14 cellular contexts compared by ENCODE assay signal in the genomic region with DNA sequence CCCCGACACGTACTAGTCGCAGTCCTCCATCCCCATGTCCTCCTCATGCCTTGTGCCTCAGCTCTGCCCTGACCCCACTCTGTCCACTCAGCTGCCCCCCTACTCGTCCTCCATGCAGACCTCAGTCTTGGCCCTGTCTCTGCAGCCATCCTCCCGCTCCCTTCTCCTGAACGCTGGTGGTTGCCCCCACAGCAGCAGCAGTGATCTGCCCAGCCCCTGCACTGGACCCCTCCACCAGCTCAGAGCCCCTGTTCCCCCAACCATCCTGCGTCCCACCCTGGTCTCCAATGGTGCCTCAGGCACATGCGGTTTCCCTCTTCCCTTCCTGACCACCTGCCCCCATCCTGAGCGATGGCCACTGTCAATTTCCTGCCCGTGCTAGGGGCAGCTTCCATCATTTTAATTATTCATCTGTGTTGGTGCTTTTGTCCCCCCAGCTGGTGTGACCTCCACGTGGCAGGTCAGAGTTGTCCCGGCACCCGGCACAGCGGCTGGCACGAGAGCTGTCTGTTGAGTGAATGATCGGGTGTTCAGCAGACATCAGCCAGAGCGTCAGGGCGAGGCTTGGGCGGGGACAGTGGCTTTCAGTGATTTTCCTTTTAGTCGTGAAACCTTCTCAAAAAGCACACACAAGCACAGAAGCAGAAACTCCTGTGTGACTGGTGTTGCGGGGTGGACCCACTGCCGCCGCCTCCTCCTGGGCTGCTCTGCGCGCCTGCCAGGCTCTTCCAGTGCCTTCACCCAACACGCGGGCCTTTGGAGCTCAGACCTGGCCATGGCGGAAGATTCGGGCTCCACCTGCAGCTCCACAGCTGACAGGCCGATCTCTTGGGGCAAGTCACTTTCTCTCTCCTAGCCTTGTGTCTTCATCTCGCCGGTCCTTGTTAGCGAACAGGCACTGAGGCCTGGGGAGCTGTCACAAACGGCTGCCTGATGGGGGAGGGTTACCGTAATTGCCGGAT. TPM values are rescaled to one million over a fixed set of nuclear protein-coding genes. Genes with fewer than 3 reads are reported as not detected.
DNase-seq lines count a peak whose midpoint lies in the region; ATAC-seq, FAIRE-seq and TF ChIP-seq lines count a peak whose summit lies in the region.
"Had no signal": no experiment of that assay in that cellular context is flagged by ENCODE, and none has a peak within 500 bp of the region (broad histone marks: within the 10 kb centered on the region; RNA-seq: fewer than 3 reads in every experiment).

No MANE protein-coding gene starts in this region.

- no peaks in the 10 kb centered on the region for H4K20me1 ChIP-seq in GM12878 (ENCODE audit: control insufficient read depth, insufficient read depth)

- ATAC-seq in GM12878: no peak
- ATAC-seq in body of pancreas: no peak
- no peak for ATAC-seq in HG02973 (IDR thresholded peaks at IDR 0.05; ENCODE audit: unreplicated experiment)

- no peaks in the 10 kb centered on the region for H3K9me3 ChIP-seq in GM12878 (replicated peaks; ENCODE audit: control insufficient read depth, insufficient read depth, low read length)
- no peaks in the 10 kb centered on the region for H3K9me3 ChIP-seq in skeletal muscle satellite cell (replicated peaks; ENCODE audit: low read length)
- no peaks in the 10 kb centered on the region for H3K9me3 ChIP-seq in body of pancreas

- H3K79me2 ChIP-seq in GM12878 (ENCODE audit: control insufficient read depth, insufficient read depth, low read length): no peaks in the 10 kb centered on the region

- H3K4me2 ChIP-seq in GM12878 (ENCODE audit: control insufficient read depth, insufficient read depth) (no peak overlapping the region; the same call in 1 of the 2 replicates), skeletal muscle satellite cell (ENCODE audit: low read length) (peak overlapping the region; percentile 80)

- POLR2A ChIA-PET in GM12878 (lab: Charles Lee): interaction anchor here (0.5 kb wide), 1 partner anchor 1379 kb away, joined by 4 read pairs; no protein-coding TSS in a partner anchor

- intact Hi-C loops in GM12878 (cut with micrococcal nuclease; ENCODE audit: unreplicated experiment): loop anchor here (2.0 kb wide), 1 partner anchor 43 kb away; no protein-coding TSS in a partner anchor
- intact Hi-C loops in body of pancreas (cut with DNase I): no loop called here

- H2AFZ ChIP-seq in GM12878 (ENCODE audit: control insufficient read depth, low read depth, low read length): no peak overlapping the region

- no peaks in the 10 kb centered on the region for H3K36me3 ChIP-seq in H7 (replicated peaks; ENCODE audit: control insufficient read depth, insufficient read depth, low read length)
- H3K36me3 ChIP-seq in GM12878 (ENCODE audit: control insufficient read depth in 2 of 2, insufficient read depth in 2 of 2, low read length in 1 of 2): no peaks in the 10 kb centered on the region
- no peaks in the 10 kb centered on the region for H3K36me3 ChIP-seq in skeletal muscle satellite cell (ENCODE audit: insufficient read depth, low read length)
- H3K36me3 ChIP-seq in body of pancreas (replicated peaks in 1 of 2; ENCODE audit: insufficient read depth in 1 of 2, low read depth in 2 of 2): no peaks in the 10 kb centered on the region

- H3K4me3 ChIP-seq in H7 (ENCODE audit: insufficient read depth, low read depth, low read length) (no peak overlapping the region), GM12878 (no peak overlapping the region), skeletal muscle satellite cell (ENCODE audit: low read length) (no peak overlapping the region), body of pancreas (no peak overlapping the region)

- RAD21 ChIA-PET in GM12878 (lab: Charles Lee; ENCODE audit: unreplicated experiment): interaction anchor here (1.8 to 5.0 kb wide), 2 partner anchors 35 to 44 kb away, joined by 8 to 22 read pairs; no protein-coding TSS in a partner anchor

- H3K27ac ChIP-seq in GM12878 (ENCODE audit: control insufficient read depth, insufficient read depth) (no peak overlapping the region; the same call in 1 of the 2 replicates), body of pancreas (peak overlapping the region in 1 of 4 donors; percentile 75)

- H3K27me3 ChIP-seq in H7 (ENCODE audit: control insufficient read depth, insufficient read depth, low read length): no peaks in the 10 kb centered on the region
- H3K27me3 ChIP-seq in GM12878 (replicated peaks in 1 of 2; ENCODE audit: control insufficient read depth in 2 of 2, insufficient read depth in 2 of 2, low read length in 1 of 2): no peaks in the 10 kb centered on the region
- no peaks in the 10 kb centered on the region for H3K27me3 ChIP-seq in skeletal muscle satellite cell (ENCODE audit: control insufficient read depth, insufficient read depth, low read length)
- H3K27me3 ChIP-seq in body of pancreas: no peaks in the 10 kb centered on the region

- peak; percentile 82 for DNase-seq in H7
- DNase-seq in GM12878 (ENCODE audit: low read depth, low spot score): no peak
- peak; percentile 17 for DNase-seq in kidney tubule cell (ENCODE audit: low spot score)
- DNase-seq in GM13976 (ENCODE audit: low spot score): no peak
- no peak for DNase-seq in body of pancreas
- no peak for DNase-seq in activated CD4-positive, alpha-beta T cell treated with anti-CD3 and anti-CD28 coated beads, Interleukin-2, amount 50 U/mL, for 48 hours
- DNase-seq: DMS53, foreskin melanocyte, left cardiac atrium, NCI-H2029, NCI-H774, nucleus accumbens had no signal

- H3K4me1 ChIP-seq in GM12878 (ENCODE audit: control insufficient read depth, insufficient read depth, low read length) (peaks cover 21% of the 10 kb centered on the region), skeletal muscle satellite cell (ENCODE audit: control insufficient read depth, insufficient read depth, low read length) (peaks cover 25% of the 10 kb centered on the region), body of pancreas (peaks cover 10% of the 10 kb centered on the region)

- CTCF ChIA-PET in GM12878 (lab: Yijun Ruan, JAX): interaction anchor here (0.6 to 2.7 kb wide), 6 partner anchors 20 to 157 kb away, joined by 3 to 14 read pairs (median 4); no protein-coding TSS in a partner anchor

- TF ChIP-seq CTCF in GM12878 (IDR thresholded peaks at IDR 0.05 in 2 of 3, conservative IDR thresholded peaks at IDR 0.05 in 1 of 3; ENCODE audit: control insufficient read depth in 2 of 3, extremely low read depth in 1 of 3, insufficient read depth in 1 of 3, low read depth in 3 of 3, low read length in 3 of 3): no peak
- TF ChIP-seq CTCF in GM13976 (IDR thresholded peaks at IDR 0.05; ENCODE audit: borderline replicate concordance, control extremely low read depth, extremely low read depth, insufficient read depth, missing control alignments): no peak
- no peak for TF ChIP-seq CTCF in body of pancreas (IDR thresholded peaks at IDR 0.05)

- FAIRE-seq in GM12878 (lab: Jason Lieb, UNC): no peak

- TF ChIP-seq POLR2A in GM12878 (IDR thresholded peaks at IDR 0.05; ENCODE audit: low read depth, low read length) (no peak), body of pancreas (IDR thresholded peaks at IDR 0.05) (no peak)

- BruUV-seq in GM12878 (replicated peaks; lab: Mats Ljungman, UMichigan): no TSS peak

- SMC1A ChIA-PET in GM12878 (lab: Charles Lee; ENCODE audit: uncharacterized antibody, unreplicated experiment): interaction anchor here (0.9 to 1.7 kb wide), 5 partner anchors 19 to 188 kb away, joined by 3 to 11 read pairs (median 3); no protein-coding TSS in a partner anchor

- TF ChIP-seq RAD21 in GM12878 (IDR thresholded peaks at IDR 0.05; ENCODE audit: insufficient read depth, low read depth, low read length): no peak

- H3K9ac ChIP-seq in GM12878 (ENCODE audit: control insufficient read depth, insufficient read depth, low read length) (no peak overlapping the region), skeletal muscle satellite cell (ENCODE audit: low read depth, low read length) (peak overlapping the region; percentile 83)

- no peak for TF ChIP-seq EP300 in GM12878 (IDR thresholded peaks at IDR 0.05; ENCODE audit: borderline replicate concordance in 1 of 2, control insufficient read depth in 1 of 2, low read depth in 2 of 2, low read length in 2 of 2)

- in situ Hi-C loops in GM12878 (cut with MboI): no loop called here
- in situ Hi-C loops in GM13976 (cut with MboI; ENCODE audit: low sequenced_read_pairs, unreplicated experiment): no loop called here

- 93% methylated on average over 36 of the region's 36 CpGs for WGBS in GM12878 (ENCODE audit: insufficient coverage, insufficient replicate concordance, low lambda C conversion rate, missing lambda C conversion rate)
- 89 to 90% methylated on average over 31 to 36 of the region's 36 CpGs for WGBS in body of pancreas, 2 donors

TF ChIP-seq in GM12878, 131 proteins besides CTCF, POLR2A, EP300 and RAD21:
- TF ChIP-seq SMC3 (IDR thresholded peaks at IDR 0.05; ENCODE audit: borderline replicate concordance, low read length): no peak
- TF ChIP-seq HDGF (IDR thresholded peaks at IDR 0.05): 0 out of 2 replicates have a peak, but pooled peaks have one; percentile 38

RNA-seq across cellular contexts. Expression of a gene that starts 51.6 kb away (rescaled TPM):
- 0.03 and 1.1 TPM in 2 replicates for total RNA-seq in H7 (2014; rRNA removed; shearing (Covaris generic))
- not detected in 2 replicates for total RNA-seq in GM12878 (2013; cell fraction: nucleolus; rRNA removed)
- total RNA-seq in GM12878 (2014; rRNA removed) (not detected in 2 replicates), GM12878 (2014; rRNA removed; fragmentation: Illumina TruSeq; extraction: Trizol) (not detected in 2 replicates), GM12878 (2021) (0.38 TPM in 1 of 2 replicates, not detected in the other), body of pancreas (under 1 TPM in 1 of 2 donors, not detected in 1; 0.78 TPM)
- polyA plus RNA-seq in GM12878 (2011; ENCODE audit: low read depth): not detected
- polyA plus RNA-seq in GM12878 (2011; rRNA removed) (not detected in 2 replicates), GM12878 (2014; fragmentation: Illumina TruSeq; extraction: Trizol) (not detected in 2 replicates), GM12878 (2014; fragmentation: Nextera tagmentation; extraction: Ambion mirVana) (not detected), GM12878 (2014; rRNA removed) (not detected in 2 replicates), GM12878 (2016; fragmentation: Nextera tagmentation; extraction: Ambion mirVana) (not detected)
- not detected in 2 replicates for polyA plus RNA-seq in GM12878 (2011; cell fraction: cytosol; rRNA removed)
- not detected in 2 replicates for polyA plus RNA-seq in GM12878 (2011; cell fraction: nucleus; rRNA removed)
- not detected in 2 replicates for polyA plus RNA-seq in GM12878 (2012)
- polyA minus RNA-seq in GM12878 (2011; rRNA and poly(A)+ RNA removed): not detected in 2 replicates
- polyA minus RNA-seq in GM12878 (2011; cell fraction: cytosol; rRNA and poly(A)+ RNA removed): not detected in 2 replicates
- not detected in 2 replicates for polyA minus RNA-seq in GM12878 (2011; cell fraction: nucleus; rRNA and poly(A)+ RNA removed)
- total RNA-seq in skeletal muscle satellite cell (2012; rRNA removed): not detected in 2 replicates

Comparison
In these comparisons a context has a peak if more than half of its experiments do, and no peak if none do; other contexts are left out.
1. DNase-seq: peak in H7 (single experiment) and kidney tubule cell (single experiment); none in GM12878 (single experiment), GM13976 (single experiment), body of pancreas (0 of 4) and activated CD4-positive, alpha-beta T cell treated with anti-CD3 and anti-CD28 coated beads, Interleukin-2, amount 50 U/mL, for 48 hours (0 of 2).